ENCODE assay signal across 9 cellular contexts in genomic region chr9:105243015-105243686, GRCh38. TPM values are rescaled to one million over a fixed set of nuclear protein-coding genes. Genes with fewer than 3 reads are reported as not detected.
DNase-seq lines count a peak whose midpoint lies in the region; ATAC-seq, FAIRE-seq and TF ChIP-seq lines count a peak whose summit lies in the region.
"Had no signal": no experiment of that assay in that cellular context is flagged by ENCODE, and none has a peak within 500 bp of the region (broad histone marks: within the 10 kb centered on the region; RNA-seq: fewer than 3 reads in every experiment).

No MANE protein-coding gene starts in this region.

- H3K4me3 ChIP-seq in iPS-20b (ENCODE audit: low read length) (peak overlapping the region; percentile 63), tibial artery (no peak overlapping the region), kidney (ENCODE audit: low read length in 2 of 2) (no peak overlapping the region), pancreas (no peak overlapping the region)

- WGBS in pancreas, 2 donors, result 49 to 66% methylated on average over 5 of the region's 5 CpGs

- H3K27ac ChIP-seq in iPS-20b (ENCODE audit: low read length) (no peak overlapping the region), tibial artery (peak overlapping the region; percentile 76 to 87), kidney (ENCODE audit: low read depth in 2 of 2, low read length in 2 of 2) (no peak overlapping the region), pancreas (no peak overlapping the region)

- DNase-seq in activated CD4-positive, alpha-beta T cell treated with anti-CD3 and anti-CD28 coated beads, Interleukin-2, amount 10 ng/mL, durations not matched to agents 7 days and 5 days, result no peak
- no peak for DNase-seq in activated CD4-positive, alpha-beta T cell treated with anti-CD3 and anti-CD28 coated beads, Interleukin-2, amount 50 U/mL, for 48 hours
- DNase-seq in tibial artery, result no peak
- no peak for DNase-seq in kidney
- DNase-seq in pancreas, result no peak
- DNase-seq: NCI-H1417 treated with DMSO at 0.1 percent for 48 hours had no signal

- no peaks in the 10 kb centered on the region for H3K9me3 Mint-ChIP-seq in activated CD4-positive, alpha-beta T cell treated with anti-CD3 and anti-CD28 coated beads, Interleukin-2, amount 10 ng/mL, durations not matched to agents 7 days and 5 days
- no peaks in the 10 kb centered on the region for H3K9me3 Mint-ChIP-seq in activated T-helper 17 cell treated with anti-CD3 and anti-CD28 coated beads, Interleukin-2, amount 50 U/mL, for 72 hours

- CTCF ChIA-PET in activated CD4-positive, alpha-beta T cell treated with anti-CD3 and anti-CD28 coated beads, Interleukin-2, amount 10 ng/mL, durations not matched to agents 7 days and 5 days (lab: Charles Lee), result interaction anchor here (1.2 to 1.3 kb wide), 2 partner anchors 17 to 19 kb away, joined by 3 read pairs; no protein-coding TSS in a partner anchor

- intact Hi-C loops in tibial artery (cut with DNase I; ENCODE audit: low total_unique reads), result no loop called here
- intact Hi-C loops in kidney (cut with DNase I), result no loop called here
- intact Hi-C loops in pancreas (cut with DNase I), result loop anchor here in 1 of 3 donors (10.0 kb wide), 1 partner anchor 172 kb away; no protein-coding TSS in a partner anchor

- peaks cover 30% of the 10 kb centered on the region for H3K4me1 Mint-ChIP-seq in activated CD4-positive, alpha-beta T cell treated with anti-CD3 and anti-CD28 coated beads, Interleukin-2, amount 10 ng/mL, durations not matched to agents 7 days and 5 days
- peaks cover 6% of the 10 kb centered on the region for H3K4me1 Mint-ChIP-seq in activated T-helper 17 cell treated with anti-CD3 and anti-CD28 coated beads, Interleukin-2, amount 50 U/mL, for 72 hours

- H3K27ac Mint-ChIP-seq in activated CD4-positive, alpha-beta T cell treated with anti-CD3 and anti-CD28 coated beads, Interleukin-2, amount 10 ng/mL, durations not matched to agents 7 days and 5 days, result peak overlapping the region; percentile 87
- no peak overlapping the region for H3K27ac Mint-ChIP-seq in activated T-helper 17 cell treated with anti-CD3 and anti-CD28 coated beads, Interleukin-2, amount 50 U/mL, for 72 hours

- peaks cover 64% of the 10 kb centered on the region for H3K27me3 Mint-ChIP-seq in activated CD4-positive, alpha-beta T cell treated with anti-CD3 and anti-CD28 coated beads, Interleukin-2, amount 10 ng/mL, durations not matched to agents 7 days and 5 days
- H3K27me3 Mint-ChIP-seq in activated T-helper 17 cell treated with anti-CD3 and anti-CD28 coated beads, Interleukin-2, amount 50 U/mL, for 72 hours, result peaks cover 19% of the 10 kb centered on the region

- no peak for ATAC-seq in activated T-helper 17 cell treated with anti-CD3 and anti-CD28 coated beads, Interleukin-2, amount 50 U/mL, for 72 hours (replicated peaks)
- no peak for ATAC-seq in pancreas
- no peak for ATAC-seq in HG03095 (IDR thresholded peaks at IDR 0.05; ENCODE audit: unreplicated experiment)

- H3K9ac ChIP-seq in iPS-20b (ENCODE audit: low read depth, low read length) (peak overlapping the region; percentile 71; the same call in 1 of the 2 replicates), kidney (ENCODE audit: low read length in 2 of 2) (peak overlapping the region in 1 of 2 donors; percentile 10)

- H3K9me3 ChIP-seq in iPS-20b (ENCODE audit: insufficient read depth, low read depth, low read length) (no peaks in the 10 kb centered on the region), tibial artery (peaks cover 0 to 6% (median 0%) of the 10 kb centered on the region in 3 donors), kidney (ENCODE audit: control insufficient read depth in 1 of 2, low read length in 2 of 2) (no peaks in the 10 kb centered on the region), pancreas (no peaks in the 10 kb centered on the region)

- no peaks in the 10 kb centered on the region for H3K36me3 ChIP-seq in iPS-20b (ENCODE audit: insufficient read depth, low read depth, low read length)
- no peaks in the 10 kb centered on the region for H3K36me3 ChIP-seq in tibial artery
- H3K36me3 ChIP-seq in kidney (ENCODE audit: control insufficient read depth in 1 of 2, insufficient read depth in 2 of 2, low read length in 2 of 2), result no peaks in the 10 kb centered on the region
- H3K36me3 ChIP-seq in pancreas, result no peaks in the 10 kb centered on the region

- no peak overlapping the region for H3K4me3 Mint-ChIP-seq in activated CD4-positive, alpha-beta T cell treated with anti-CD3 and anti-CD28 coated beads, Interleukin-2, amount 10 ng/mL, durations not matched to agents 7 days and 5 days
- peak overlapping the region; percentile 85 for H3K4me3 Mint-ChIP-seq in activated T-helper 17 cell treated with anti-CD3 and anti-CD28 coated beads, Interleukin-2, amount 50 U/mL, for 72 hours

- POLR2A ChIA-PET in activated CD4-positive, alpha-beta T cell treated with anti-CD3 and anti-CD28 coated beads, Interleukin-2, amount 10 ng/mL, durations not matched to agents 7 days and 5 days (lab: Charles Lee), result no interaction called here

- H3K27me3 ChIP-seq in iPS-20b (ENCODE audit: insufficient read depth, low read length) (peaks cover 3% of the 10 kb centered on the region; the same call in 1 of the 2 replicates), tibial artery (no peaks in the 10 kb centered on the region), pancreas (no peaks in the 10 kb centered on the region)

- no peak for FAIRE-seq in kidney (lab: Jason Lieb, UNC)
- FAIRE-seq in pancreas (lab: Jason Lieb, UNC), result no peak

- TF ChIP-seq CTCF in tibial artery (IDR thresholded peaks at IDR 0.05) (no peak), kidney (IDR thresholded peaks at IDR 0.05; ENCODE audit: borderline replicate concordance, extremely low read depth, insufficient read depth) (no peak), pancreas (IDR thresholded peaks at IDR 0.05) (no peak)

- peaks cover 51% of the 10 kb centered on the region for H3K4me1 ChIP-seq in iPS-20b (ENCODE audit: insufficient read depth, low read length)
- peaks cover 0 to 46% (median 24%) of the 10 kb centered on the region in 4 donors for H3K4me1 ChIP-seq in tibial artery
- peaks cover 4 to 10% of the 10 kb centered on the region in 2 donors for H3K4me1 ChIP-seq in kidney (ENCODE audit: control insufficient read depth in 1 of 2, insufficient read depth in 1 of 2, low read depth in 1 of 2, low read length in 2 of 2)
- H3K4me1 ChIP-seq in pancreas, result peaks cover 0 to 15% (median 0%) of the 10 kb centered on the region in 3 donors

- H3K36me3 Mint-ChIP-seq in activated CD4-positive, alpha-beta T cell treated with anti-CD3 and anti-CD28 coated beads, Interleukin-2, amount 10 ng/mL, durations not matched to agents 7 days and 5 days (ENCODE audit: low read depth), result no peaks in the 10 kb centered on the region
- no peaks in the 10 kb centered on the region for H3K36me3 Mint-ChIP-seq in activated T-helper 17 cell treated with anti-CD3 and anti-CD28 coated beads, Interleukin-2, amount 50 U/mL, for 72 hours (ENCODE audit: low read depth)

RNA-seq across cellular contexts. Expression of gene SLC44A1, which starts 1.3 kb away (rescaled TPM):
- total RNA-seq in activated CD4-positive, alpha-beta T cell treated with anti-CD3 and anti-CD28 coated beads, Interleukin-2, amount 10 ng/mL, durations not matched to agents 7 days and 5 days, result 10 to 100 TPM; 19.6 to 21.8 TPM
- 1 to 10 TPM; 4.4 to 5.0 TPM for total RNA-seq in activated T-helper 17 cell treated with anti-CD3 and anti-CD28 coated beads, Interleukin-2, amount 50 U/mL, for 72 hours
- 42.3 TPM for total RNA-seq in kidney
- polyA plus RNA-seq in kidney (ENCODE audit: insufficient read depth, low read depth, low replicate concordance), result 17.4 TPM
- 10 to 100 TPM; 18.6 to 32.3 (median 20.5) TPM for total RNA-seq in pancreas
- 1 to 10 TPM; 4.6 to 7.0 TPM for polyA plus RNA-seq in pancreas

Comparison
In these comparisons a context has a peak if more than half of its experiments do, and no peak if none do; other contexts are left out.
1. H3K27ac ChIP-seq: peak in tibial artery (2 of 2); none in iPS-20b (single experiment), kidney (0 of 2) and pancreas (0 of 4).